Comparison of ENCODE assay signal across 27 cellular contexts in genomic region chr7:130379019-130379418, GRCh38. TPM values are rescaled to one million over a fixed set of nuclear protein-coding genes. Genes with fewer than 3 reads are reported as not detected.
"Had no signal": no experiment of that assay in that cellular context is flagged by ENCODE, and none has a peak within 500 bp of the region (broad histone marks: within the 10 kb centered on the region; RNA-seq: fewer than 3 reads in every experiment).

No MANE protein-coding gene starts in this region.

- H3K36me3 ChIP-seq: colonic mucosa, left lung, thyroid gland had no signal

- FAIRE-seq: endometrium, keratinocyte, urothelium cell line had no signal

- H3K9me3 ChIP-seq: colonic mucosa, thyroid gland had no signal

- H3K4me1 ChIP-seq: colonic mucosa, left lung, thyroid gland had no signal

- H3K27ac ChIP-seq: colonic mucosa, left lung, thyroid gland, VCaP had no signal

- H3K27me3 Mint-ChIP-seq: activated naive CD8-positive, alpha-beta T cell treated with anti-CD3 and anti-CD28 coated beads for 36 hours had no signal

- H3K36me3 Mint-ChIP-seq: activated naive CD8-positive, alpha-beta T cell treated with anti-CD3 and anti-CD28 coated beads for 36 hours had no signal

- H3K27me3 ChIP-seq: colonic mucosa, left lung, thyroid gland had no signal

- DNase-seq: activated CD4-positive, alpha-beta T cell treated with anti-CD3 and anti-CD28 coated beads, Interleukin-2, amount 50 U/mL, for 4 hours; activated naive CD4-positive, alpha-beta T cell; activated naive CD8-positive, alpha-beta T cell treated with anti-CD3 and anti-CD28 coated beads for 36 hours; activated T-cell treated with anti-CD3 and anti-CD28 coated beads for 4 hours; amniotic stem cell; central memory CD4-positive, alpha-beta T cell; colonic mucosa; erythroblast; foreskin melanocyte; hypothalamus; left lung; mammary epithelial cell; posterior cingulate gyrus; stimulated activated CD4-positive, alpha-beta T cell treated with anti-CD3 and anti-CD28 coated beads, Interleukin-12 subunit alpha, Interleukin-12 subunit beta, amount 100 ng/mL, for 4 hours; stimulated activated CD4-positive, alpha-beta T cell treated with anti-CD3 and anti-CD28 coated beads, Interleukin-1b, Interleukin-23, amount 100 ng/mL, for 48 hours; stimulated activated CD8-positive, alpha-beta memory T cell treated with anti-CD3 and anti-CD28 coated beads, Interleukin-4, amount 100 ng/mL, for 48 hours; stimulated activated naive CD4-positive, alpha-beta T cell; SW 1271; T-helper 2 cell; thyroid gland had no signal

- H3K27ac Mint-ChIP-seq: activated naive CD8-positive, alpha-beta T cell treated with anti-CD3 and anti-CD28 coated beads for 36 hours; activated T-helper 1 cell treated with anti-CD3 and anti-CD28 coated beads, Interleukin-12 subunit alpha, Interleukin-12 subunit beta, Interleukin-2, Interleukin-4 antibody, amounts not matched to agents 30 ng/mL and 10 ng/mL and 1 ng/mL, durations not matched to agents 14 hours and 24 hours and 36 hours had no signal

- H3K4me1 Mint-ChIP-seq: activated naive CD8-positive, alpha-beta T cell treated with anti-CD3 and anti-CD28 coated beads for 36 hours had no signal

- H3K4me3 Mint-ChIP-seq: activated naive CD8-positive, alpha-beta T cell treated with anti-CD3 and anti-CD28 coated beads for 36 hours; activated T-helper 1 cell treated with anti-CD3 and anti-CD28 coated beads, Interleukin-12 subunit alpha, Interleukin-12 subunit beta, Interleukin-2, Interleukin-4 antibody, amounts not matched to agents 30 ng/mL and 10 ng/mL and 1 ng/mL, durations not matched to agents 14 hours and 24 hours and 36 hours had no signal

- H3K4me3 ChIP-seq: colonic mucosa, left lung, thyroid gland had no signal

RNA-seq across cellular contexts. Expression of gene CPA1, which starts 1.3 kb away (rescaled TPM):
- total RNA-seq: activated CD8-positive, alpha-beta memory T cell treated with anti-CD3 and anti-CD28 coated beads for 36 hours; activated naive CD8-positive, alpha-beta T cell treated with anti-CD3 and anti-CD28 coated beads for 36 hours; activated T-helper 1 cell treated with anti-CD3 and anti-CD28 coated beads, Interleukin-12 subunit alpha, Interleukin-12 subunit beta, Interleukin-2, Interleukin-4 antibody, amounts not matched to agents 30 ng/mL and 10 ng/mL and 1 ng/mL, durations not matched to agents 14 hours and 24 hours and 36 hours; mononuclear cell had no signal
- polyA plus RNA-seq: keratinocyte, mammary epithelial cell had no signal

RNA-seq across cellular contexts. Expression of gene CPA5, which starts 34.4 kb away (rescaled TPM):
- total RNA-seq: colonic mucosa, left lung, mammary epithelial cell, mononuclear cell, thyroid gland had no signal
